In genomic region chr6:43723737-43724295, GRCh38 we compare ENCODE assay signal across 8 cellular contexts. TPM values are rescaled to one million over a fixed set of nuclear protein-coding genes. Genes with fewer than 3 reads are reported as not detected.
DNase-seq lines count a peak whose midpoint lies in the region; ATAC-seq, FAIRE-seq and TF ChIP-seq lines count a peak whose summit lies in the region.

No MANE protein-coding gene starts in this region.

- H3K9me3 ChIP-seq in left ventricle myocardium inferior (replicated peaks) = no peaks in the 10 kb centered on the region

- no peaks in the 10 kb centered on the region for H3K36me3 Mint-ChIP-seq in activated naive CD4-positive, alpha-beta T cell treated with anti-CD3 and anti-CD28 coated beads, Interleukin-2, amount 50 U/mL, for 72 hours

- H3K4me3 ChIP-seq in left ventricle myocardium inferior = no peak overlapping the region

- no peaks in the 10 kb centered on the region for H3K36me3 ChIP-seq in left ventricle myocardium inferior

- ATAC-seq in GM21447 (IDR thresholded peaks at IDR 0.05; ENCODE audit: unreplicated experiment) (peak; percentile 60), SK-N-SH treated with all-trans-retinoic acid at 6 μM for 48 hours (peak; percentile 89)
- ATAC-seq in activated naive CD4-positive, alpha-beta T cell treated with anti-CD3 and anti-CD28 coated beads, Interleukin-2, amount 50 U/mL, for 72 hours = peak; percentile 80 to 84

- H3K9me3 Mint-ChIP-seq in activated naive CD4-positive, alpha-beta T cell treated with anti-CD3 and anti-CD28 coated beads, Interleukin-2, amount 50 U/mL, for 72 hours = no peaks in the 10 kb centered on the region

- no peaks in the 10 kb centered on the region for H3K27me3 ChIP-seq in left ventricle myocardium inferior (ENCODE audit: low read depth)

- TF ChIP-seq CTCF in D721Med (IDR thresholded peaks at IDR 0.05; ENCODE audit: insufficient read depth, missing control alignments) (peak; percentile 53), left ventricle myocardium inferior (IDR thresholded peaks at IDR 0.05; ENCODE audit: borderline replicate concordance) (peak; percentile 78)

- peaks cover 9% of the 10 kb centered on the region for H3K4me1 ChIP-seq in left ventricle myocardium inferior

- FAIRE-seq in D721Med (lab: Jason Lieb, UNC) = no peak

- peak overlapping the region in 1 of 2 donors; percentile 63 for H3K27ac Mint-ChIP-seq in activated naive CD4-positive, alpha-beta T cell treated with anti-CD3 and anti-CD28 coated beads, Interleukin-2, amount 50 U/mL, for 72 hours

- no peak for DNase-seq in D721Med (ENCODE audit: insufficient read length, low spot score)
- DNase-seq in KG1 (lab: John Stamatoyannopoulos, UW) = peak; percentile 45
- DNase-seq in activated naive CD4-positive, alpha-beta T cell treated with anti-CD3 and anti-CD28 coated beads, Interleukin-2, amount 50 U/mL, for 72 hours (ENCODE audit: low spot score in 2 of 2) = peak; percentile 67 to 73
- peak; percentile 69 for DNase-seq in left ventricle myocardium inferior
- peak; percentile 43 to 74 for DNase-seq in stimulated activated CD4-positive, alpha-beta T cell treated with anti-CD3 and anti-CD28 coated beads, Interleukin-12 subunit alpha, Interleukin-12 subunit beta, amount 100 ng/mL, for 24 hours (ENCODE audit: low read depth in 2 of 2)
- DNase-seq in GOT3 (lab: John Stamatoyannopoulos, UW) = no peak

- H3K27ac ChIP-seq in left ventricle myocardium inferior (replicated peaks) = no peak overlapping the region

- intact Hi-C loops in left ventricle myocardium inferior (cut with micrococcal nuclease) = loop anchor here (2.0 kb wide), 1 partner anchor 355 kb away; no protein-coding TSS in a partner anchor

TF ChIP-seq in SK-N-SH treated with all-trans-retinoic acid at 6 μM for 48 hours, 23 proteins besides CTCF, POLR2A, EP300 and RAD21:
- no peak for TF ChIP-seq ZNF8 (CRISPR knock-in tag; IDR thresholded peaks at IDR 0.05)
- no peak for TF ChIP-seq TCF4 (CRISPR knock-in tag; IDR thresholded peaks at IDR 0.05; ENCODE audit: borderline replicate concordance)
- no peak for TF ChIP-seq SNAI2 (CRISPR knock-in tag; IDR thresholded peaks at IDR 0.05)
- TF ChIP-seq CREB5 (CRISPR knock-in tag; IDR thresholded peaks at IDR 0.05; ENCODE audit: low read depth) = no peak
- no peak for TF ChIP-seq CSDC2 (CRISPR knock-in tag; IDR thresholded peaks at IDR 0.05)
- no peak for TF ChIP-seq CSRNP3 (CRISPR knock-in tag; IDR thresholded peaks at IDR 0.05)
- no peak for TF ChIP-seq OSR1 (CRISPR knock-in tag; IDR thresholded peaks at IDR 0.05)
- TF ChIP-seq ZFP3 (CRISPR knock-in tag; IDR thresholded peaks at IDR 0.05) = no peak
- TF ChIP-seq ESRRG (CRISPR knock-in tag; IDR thresholded peaks at IDR 0.05) = no peak
- TF ChIP-seq RARB (CRISPR knock-in tag; IDR thresholded peaks at IDR 0.05) = no peak
- no peak for TF ChIP-seq ZC3H10 (CRISPR knock-in tag; IDR thresholded peaks at IDR 0.05)
- TF ChIP-seq ARNTL (CRISPR knock-in tag; IDR thresholded peaks at IDR 0.05; ENCODE audit: borderline replicate concordance, low read depth) = no peak

RNA-seq across cellular contexts. Expression of gene MRPS18A, which starts 36.2 kb away (rescaled TPM):
- 10 to 100 TPM; 37.8 to 51.5 TPM for total RNA-seq in activated naive CD4-positive, alpha-beta T cell treated with anti-CD3 and anti-CD28 coated beads, Interleukin-2, amount 50 U/mL, for 72 hours
- total RNA-seq in left ventricle myocardium inferior = 41.8 TPM

RNA-seq across cellular contexts. Expression of gene VEGFA, which starts 46.2 kb away (rescaled TPM):
- 10 to 100 TPM; 24.1 to 79.2 TPM for total RNA-seq in activated naive CD4-positive, alpha-beta T cell treated with anti-CD3 and anti-CD28 coated beads, Interleukin-2, amount 50 U/mL, for 72 hours
- 359 TPM for total RNA-seq in left ventricle myocardium inferior

Comparison
In these comparisons a context has a peak if more than half of its experiments do, and no peak if none do; other contexts are left out.
1. DNase-seq: peak in KG1 (single experiment), activated naive CD4-positive, alpha-beta T cell treated with anti-CD3 and anti-CD28 coated beads, Interleukin-2, amount 50 U/mL, for 72 hours (2 of 2), left ventricle myocardium inferior (single experiment) and stimulated activated CD4-positive, alpha-beta T cell treated with anti-CD3 and anti-CD28 coated beads, Interleukin-12 subunit alpha, Interleukin-12 subunit beta, amount 100 ng/mL, for 24 hours (2 of 2); none in D721Med (single experiment) and GOT3 (single experiment).
2. Peak in every context shown above with its lines, with median percentiles within 50 percentile points of each other: ATAC-seq.